ENCODE assay signal across 16 cellular contexts in genomic region chr4:83152771-83153170, GRCh38. TPM values are rescaled to one million over a fixed set of nuclear protein-coding genes. Genes with fewer than 3 reads are reported as not detected.
DNase-seq lines count a peak whose midpoint lies in the region; FAIRE-seq and TF ChIP-seq lines count a peak whose summit lies in the region.
"Had no signal": no experiment of that assay in that cellular context is flagged by ENCODE, and none has a peak within 500 bp of the region (broad histone marks: within the 10 kb centered on the region; RNA-seq: fewer than 3 reads in every experiment).

No MANE protein-coding gene starts in this region.

- no peak for DNase-seq in GM12891 (ENCODE audit: insufficient read length, low spot score)
- peak; percentile 69 for DNase-seq in dermis blood vessel endothelial cell
- DNase-seq in SHP77 (lab: John Stamatoyannopoulos, UW): no peak
- no peak for DNase-seq in activated T-cell treated with anti-CD3 and anti-CD28 coated beads, Interleukin-2, amount 50 U/mL, for 1 hour
- no peak for DNase-seq in cerebellar nuclear complex (lab: John Stamatoyannopoulos, UW)
- DNase-seq: COR-L47, HCEC 1CT, KG1, NCI-H1092, NCI-H1694 treated with DMSO at 0.1 percent for 48 hours, SJCRH30 had no signal

- peak overlapping the region; percentile 7; the same call in 1 of the 2 replicates for H3K4me2 ChIP-seq in KMS-11
- H3K4me2 ChIP-seq: BLaER1 had no signal

- H3K36me3 ChIP-seq in KMS-11 (ENCODE audit: insufficient read depth) (no peaks in the 10 kb centered on the region), neutrophil (no peaks in the 10 kb centered on the region)
- H3K36me3 ChIP-seq: BLaER1, SJCRH30 had no signal

- H3K27me3 ChIP-seq in KMS-11 (ENCODE audit: insufficient read depth, low read depth): no peaks in the 10 kb centered on the region
- no peaks in the 10 kb centered on the region for H3K27me3 ChIP-seq in neutrophil
- H3K27me3 ChIP-seq: BLaER1 had no signal

- H3K9me3 ChIP-seq in neutrophil: no peaks in the 10 kb centered on the region
- H3K9me3 ChIP-seq: BLaER1 had no signal

- peak; percentile 55 for FAIRE-seq in GM12891 (lab: Jason Lieb, UNC)
- FAIRE-seq: GM18507 had no signal

- H4K20me1 ChIP-seq in KMS-11 (ENCODE audit: insufficient read depth): no peaks in the 10 kb centered on the region
- H4K20me1 ChIP-seq: BLaER1 had no signal

- TF ChIP-seq CTCF in KMS-11 (conservative IDR thresholded peaks at IDR 0.05; ENCODE audit: low read depth, low read length) (no peak), neutrophil (IDR thresholded peaks at IDR 0.05) (no peak)

- no peak overlapping the region for H2AFZ ChIP-seq in KMS-11 (ENCODE audit: low read depth)

- TF ChIP-seq POLR2A in GM12891 (IDR thresholded peaks at IDR 0.05; ENCODE audit: low read depth, low read length): no peak

- no peaks in the 10 kb centered on the region for H3K79me2 ChIP-seq in KMS-11 (ENCODE audit: insufficient read depth, low read depth)

- H3K27ac ChIP-seq in KMS-11 (peak overlapping the region; percentile 13; the same call in 1 of the 2 replicates), neutrophil (peak overlapping the region; percentile 59)
- H3K27ac ChIP-seq: BLaER1, SJCRH30 had no signal

- H3K4me3 ChIP-seq in KMS-11 (IDR thresholded peaks at IDR 0.05; ENCODE audit: insufficient read depth, low read depth, low read length) (no peak overlapping the region), neutrophil (ENCODE audit: low read depth in 1 of 2, low read length in 1 of 2) (no peak overlapping the region)
- H3K4me3 ChIP-seq: BLaER1, SJCRH30 had no signal

- H3K9ac ChIP-seq in KMS-11: no peak overlapping the region
- H3K9ac ChIP-seq: BLaER1 had no signal

- H3K4me1 ChIP-seq in KMS-11 (ENCODE audit: low read depth, poor library complexity, severe bottlenecking) (peaks cover 19% of the 10 kb centered on the region), neutrophil (ENCODE audit: control insufficient read depth in 1 of 2, insufficient read depth in 1 of 2, low read depth in 1 of 2, low read length in 1 of 2) (peaks cover 52 to 56% of the 10 kb centered on the region in 2 experiments)
- H3K4me1 ChIP-seq: BLaER1, SJCRH30 had no signal

TF ChIP-seq in GM12891, 5 proteins besides CTCF, POLR2A, EP300 and RAD21:
- TF ChIP-seq TAF1 (IDR thresholded peaks at IDR 0.05; ENCODE audit: low read depth, low read length) (no peak), PAX5 (IDR thresholded peaks at IDR 0.05; ENCODE audit: insufficient read depth, low read length, severe bottlenecking) (no peak), SPI1 (IDR thresholded peaks at IDR 0.05; ENCODE audit: low read depth, low read length) (no peak), POU2F2 (IDR thresholded peaks at IDR 0.05; ENCODE audit: low read depth, low read length) (no peak), POLR2AphosphoS5 (IDR thresholded peaks at IDR 0.05; ENCODE audit: low read depth, low read length) (no peak)

RNA-seq across cellular contexts. Expression of gene PLAC8, which starts 38.2 kb away (rescaled TPM):
- polyA plus RNA-seq in GM12891 (2012; ENCODE audit: low read depth, missing spikeins): 82.0 TPM
- 0.34 and 1.1 TPM in 2 replicates for total RNA-seq in dermis blood vessel endothelial cell
- total RNA-seq: OCI-LY7 had no signal
